In the genomic region with DNA sequence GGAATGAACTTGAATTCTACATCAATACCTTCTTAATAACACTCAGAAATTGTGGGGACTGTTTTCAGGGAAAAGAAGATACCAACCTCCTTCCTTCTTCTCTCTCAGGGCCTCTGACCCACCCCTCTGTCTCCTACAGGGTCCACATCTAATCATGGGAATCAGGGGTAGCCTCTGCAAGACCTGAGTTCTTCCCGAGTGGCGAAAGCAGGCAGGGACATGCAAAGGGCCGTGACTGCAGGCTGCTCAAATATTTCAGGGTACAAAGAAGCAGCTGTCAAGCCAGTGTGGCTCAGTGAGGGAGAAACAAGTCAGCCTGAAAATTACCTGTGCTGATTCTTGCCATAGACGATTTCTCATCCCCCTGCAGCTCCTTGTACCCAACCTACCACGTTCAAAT, we compare ENCODE assay signal across 13 cellular contexts.
A peak's percentile ranks its signal among the peaks of the same experiment; 100 is the strongest.
DNase-seq lines count a peak whose midpoint lies in the region; ATAC-seq, FAIRE-seq and TF ChIP-seq lines count a peak whose summit lies in the region.
"Had no signal": no experiment of that assay in that cellular context is flagged by ENCODE, and none has a peak within 500 bp of the region (broad histone marks: within the 10 kb centered on the region; RNA-seq: fewer than 3 reads in every experiment).

No MANE protein-coding gene starts in this region.

- H3K9ac ChIP-seq in keratinocyte (ENCODE audit: control insufficient read depth, extremely low read depth, insufficient read depth, low read length) (no peak overlapping the region), parathyroid adenoma (no peak overlapping the region)
- H3K9ac ChIP-seq: BLaER1 had no signal

- TF ChIP-seq CTCF in Caco-2 (IDR thresholded peaks at IDR 0.05; ENCODE audit: insufficient read depth in 1 of 2, low read depth in 1 of 2, low read length in 1 of 2, severe bottlenecking in 1 of 2, unreplicated experiment in 1 of 2) (no peak), RWPE2 (IDR thresholded peaks at IDR 0.05; ENCODE audit: poor library complexity, severe bottlenecking) (no peak), keratinocyte (optimal IDR thresholded peaks at IDR 0.05 in 1 of 3, IDR thresholded peaks at IDR 0.05 in 1 of 3, conservative IDR thresholded peaks at IDR 0.05 in 1 of 3; ENCODE audit: extremely low read depth in 1 of 3, insufficient read depth in 2 of 3, low read length in 3 of 3) (no peak), parathyroid adenoma (IDR thresholded peaks at IDR 0.05) (no peak), GM13976 (IDR thresholded peaks at IDR 0.05; ENCODE audit: borderline replicate concordance, control extremely low read depth, extremely low read depth, insufficient read depth, missing control alignments) (no peak)

- H3K9me3 Mint-ChIP-seq in Caco-2 (ENCODE audit: unreplicated experiment): peaks cover 13% of the 10 kb centered on the region

- H3K27ac ChIP-seq in RWPE2 (ENCODE audit: poor library complexity, severe bottlenecking) (peak overlapping the region; percentile 96), keratinocyte (ENCODE audit: control insufficient read depth, insufficient read depth, low read length) (no peak overlapping the region), parathyroid adenoma (peak overlapping the region; percentile 61)
- H3K27ac ChIP-seq: BLaER1, PC-9, SK-N-MC had no signal

- POLR2A ChIA-PET in Caco-2 (lab: Charles Lee): no interaction called here

- in situ Hi-C loops in GM13976 (cut with MboI; ENCODE audit: low sequenced_read_pairs, unreplicated experiment): loop anchor here (25.0 kb wide), 1 partner anchor 291 kb away; no protein-coding TSS in a partner anchor

- no TSS peak for BruUV-seq in Caco-2 (replicated peaks; lab: Mats Ljungman, UMichigan)

- H3K4me2 ChIP-seq in keratinocyte (ENCODE audit: control insufficient read depth, extremely low read depth, insufficient read depth, low read depth, low read length): peak overlapping the region; percentile 31
- H3K4me2 ChIP-seq in parathyroid adenoma (ENCODE audit: low read length): peak overlapping the region; percentile 21
- H3K4me2 ChIP-seq: BLaER1, PC-9 had no signal

- H3K4me1 Mint-ChIP-seq in Caco-2 (ENCODE audit: low read depth, unreplicated experiment): peaks cover 57% of the 10 kb centered on the region

- no peak overlapping the region for H3K4me3 Mint-ChIP-seq in Caco-2 (ENCODE audit: unreplicated experiment)

- H3K4me1 ChIP-seq in Caco-2: peaks cover 42% of the 10 kb centered on the region
- peaks cover 32% of the 10 kb centered on the region for H3K4me1 ChIP-seq in RWPE2 (ENCODE audit: insufficient read depth, poor library complexity, severe bottlenecking)
- H3K4me1 ChIP-seq in keratinocyte (ENCODE audit: control insufficient read depth, extremely low read depth, insufficient read depth, low read length): peaks cover 30% of the 10 kb centered on the region
- peaks cover 27% of the 10 kb centered on the region for H3K4me1 ChIP-seq in parathyroid adenoma

- CTCF ChIA-PET in Caco-2 (lab: Charles Lee): interaction anchor here (0.5 to 3.6 kb wide), 7 partner anchors 12 to 281 kb away, joined by 3 to 42 read pairs (median 4); no protein-coding TSS in a partner anchor

- intact Hi-C loops in Caco-2 (cut with micrococcal nuclease; ENCODE audit: unreplicated experiment): no loop called here

- H3K27ac Mint-ChIP-seq in Caco-2 (ENCODE audit: unreplicated experiment): peak overlapping the region; percentile 41

- no peaks in the 10 kb centered on the region for H3K27me3 Mint-ChIP-seq in Caco-2 (ENCODE audit: insufficient read depth, unreplicated experiment)

- no peaks in the 10 kb centered on the region for H4K20me1 ChIP-seq in keratinocyte (ENCODE audit: control insufficient read depth, extremely low read depth, insufficient read depth, low read length)
- H4K20me1 ChIP-seq: BLaER1 had no signal

- no peaks in the 10 kb centered on the region for H3K9me3 ChIP-seq in Caco-2
- no peaks in the 10 kb centered on the region for H3K9me3 ChIP-seq in RWPE2 (ENCODE audit: severe bottlenecking)
- H3K9me3 ChIP-seq in keratinocyte (ENCODE audit: control insufficient read depth, low read depth, low read length): peaks cover 2% of the 10 kb centered on the region
- no peaks in the 10 kb centered on the region for H3K9me3 ChIP-seq in parathyroid adenoma (ENCODE audit: control insufficient read depth, low read length)

- peak overlapping the region; percentile 11 for H2AFZ ChIP-seq in keratinocyte (ENCODE audit: control insufficient read depth, low read length)
- peak overlapping the region; percentile 87 for H2AFZ ChIP-seq in parathyroid adenoma
- H2AFZ ChIP-seq: PC-9 had no signal

- FAIRE-seq in keratinocyte (lab: Jason Lieb, UNC): peak; percentile 64

- H3K27me3 ChIP-seq in Caco-2 (replicated peaks; ENCODE audit: control insufficient read depth, insufficient read depth, low read length) (no peaks in the 10 kb centered on the region), RWPE2 (ENCODE audit: insufficient read depth, poor library complexity, severe bottlenecking) (no peaks in the 10 kb centered on the region), keratinocyte (ENCODE audit: control insufficient read depth, extremely low read depth, insufficient read depth, low read length) (peaks cover 7% of the 10 kb centered on the region), parathyroid adenoma (ENCODE audit: control insufficient read depth, insufficient read depth, low read length) (no peaks in the 10 kb centered on the region)
- H3K27me3 ChIP-seq: BLaER1 had no signal

- peaks cover 12% of the 10 kb centered on the region for H3K36me3 Mint-ChIP-seq in Caco-2 (ENCODE audit: insufficient read depth, unreplicated experiment)

- no peak for DNase-seq in Caco-2
- no peak for DNase-seq in RWPE2 (ENCODE audit: low spot score)
- DNase-seq in keratinocyte (ENCODE audit: low read depth, low spot score): no peak
- DNase-seq in GM19238 (ENCODE audit: insufficient read length, low spot score): no peak
- no peak for DNase-seq in UCSD-AML1 (lab: John Stamatoyannopoulos, UW; ENCODE audit: unreplicated experiment)
- no peak for DNase-seq in cerebellar cortex (ENCODE audit: low spot score)
- DNase-seq in GM13976 (ENCODE audit: low spot score): no peak
- DNase-seq: COR-L47, NCI-H2081 treated with DMSO at 0.1 percent for 48 hours had no signal

- H3K36me3 ChIP-seq in Caco-2 (ENCODE audit: control insufficient read depth, insufficient read depth, low read length) (no peaks in the 10 kb centered on the region), RWPE2 (ENCODE audit: low read depth) (no peaks in the 10 kb centered on the region), keratinocyte (ENCODE audit: control insufficient read depth in 2 of 2, extremely low read depth in 1 of 2, insufficient read depth in 2 of 2, low read length in 2 of 2) (no peaks in the 10 kb centered on the region), parathyroid adenoma (ENCODE audit: control insufficient read depth, insufficient read depth, low read length) (no peaks in the 10 kb centered on the region)
- H3K36me3 ChIP-seq: BLaER1 had no signal

- no peaks in the 10 kb centered on the region for H3K79me2 ChIP-seq in keratinocyte (ENCODE audit: control insufficient read depth, insufficient read depth, low read length)
- no peaks in the 10 kb centered on the region for H3K79me2 ChIP-seq in parathyroid adenoma

- no peak for ATAC-seq in RWPE2 (ENCODE audit: low read depth)

- H3K9me1 ChIP-seq in keratinocyte (ENCODE audit: control insufficient read depth, extremely low read depth, insufficient read depth, low read length): no peaks in the 10 kb centered on the region

- H3K4me3 ChIP-seq in Caco-2 (ENCODE audit: low read depth, low read length) (no peak overlapping the region), RWPE2 (ENCODE audit: severe bottlenecking) (no peak overlapping the region), keratinocyte (ENCODE audit: control insufficient read depth in 2 of 3, extremely low read depth in 1 of 3, insufficient read depth in 2 of 3, low read depth in 1 of 3, low read length in 3 of 3) (no peak overlapping the region), parathyroid adenoma (ENCODE audit: low read depth, low read length) (no peak overlapping the region)
- H3K4me3 ChIP-seq: BLaER1, PC-9, SK-N-MC had no signal

- dilution Hi-C loops in keratinocyte (cut with MboI; ENCODE audit: extremely low pct_ligation_motif_present, low sequenced_read_pairs): no loop called here
